In genomic region chrX:131677655-131678628, GRCh38 we compare ENCODE assay signal across 8 cellular contexts.
DNase-seq lines count a peak whose midpoint lies in the region; ATAC-seq and TF ChIP-seq lines count a peak whose summit lies in the region.

No MANE protein-coding gene starts in this region.

- no peaks in the 10 kb centered on the region for H3K36me3 Mint-ChIP-seq in activated CD8-positive, alpha-beta T cell treated with anti-CD3 and anti-CD28 coated beads for 36 hours (ENCODE audit: low read depth)

- TF ChIP-seq POLR2A in esophagus muscularis mucosa (IDR thresholded peaks at IDR 0.05; ENCODE audit: low read depth): no peak

- H3K79me2 ChIP-seq in parathyroid adenoma: no peaks in the 10 kb centered on the region

- TF ChIP-seq CTCF in cardiac muscle cell (IDR thresholded peaks at IDR 0.05; ENCODE audit: low read depth, low read length) (peak; percentile 64), esophagus muscularis mucosa (IDR thresholded peaks at IDR 0.05) (peak; percentile 41 to 51 (median 46)), parathyroid adenoma (IDR thresholded peaks at IDR 0.05) (peak; percentile 16)
- TF ChIP-seq CTCF in activated CD8-positive, alpha-beta T cell treated with anti-CD3 and anti-CD28 coated beads for 36 hours (IDR thresholded peaks at IDR 0.05): no peak

- H3K4me3 Mint-ChIP-seq in activated CD8-positive, alpha-beta T cell treated with anti-CD3 and anti-CD28 coated beads for 36 hours: no peak overlapping the region

- H3K4me3 ChIP-seq in cardiac muscle cell (no peak overlapping the region), esophagus muscularis mucosa (no peak overlapping the region), parathyroid adenoma (ENCODE audit: low read depth, low read length) (no peak overlapping the region)

- POLR2A ChIA-PET in activated CD8-positive, alpha-beta T cell treated with anti-CD3 and anti-CD28 coated beads for 36 hours (lab: Charles Lee): no interaction called here

- H3K36me3 ChIP-seq in cardiac muscle cell (no peaks in the 10 kb centered on the region), esophagus muscularis mucosa (no peaks in the 10 kb centered on the region), parathyroid adenoma (ENCODE audit: control insufficient read depth, insufficient read depth, low read length) (no peaks in the 10 kb centered on the region)

- CTCF ChIA-PET in activated CD8-positive, alpha-beta T cell treated with anti-CD3 and anti-CD28 coated beads for 36 hours (lab: Charles Lee): interaction anchor here (1.0 to 2.1 kb wide), 4 partner anchors 11 to 701 kb away, joined by 3 to 9 read pairs (median 3); no protein-coding TSS in a partner anchor

- no peaks in the 10 kb centered on the region for H3K4me1 Mint-ChIP-seq in activated CD8-positive, alpha-beta T cell treated with anti-CD3 and anti-CD28 coated beads for 36 hours (ENCODE audit: low read depth)

- no peak for TF ChIP-seq EP300 in esophagus muscularis mucosa (IDR thresholded peaks at IDR 0.05)

- H3K9me3 ChIP-seq in cardiac muscle cell (ENCODE audit: low read depth): no peaks in the 10 kb centered on the region
- H3K9me3 ChIP-seq in esophagus muscularis mucosa: no peaks in the 10 kb centered on the region
- no peaks in the 10 kb centered on the region for H3K9me3 ChIP-seq in parathyroid adenoma (ENCODE audit: control insufficient read depth, low read length)

- H3K27me3 ChIP-seq in cardiac muscle cell: no peaks in the 10 kb centered on the region
- H3K27me3 ChIP-seq in esophagus muscularis mucosa: no peaks in the 10 kb centered on the region
- H3K27me3 ChIP-seq in parathyroid adenoma (ENCODE audit: control insufficient read depth, insufficient read depth, low read length): no peaks in the 10 kb centered on the region

- WGBS in esophagus muscularis mucosa: 40% methylated on average over 20 of the region's 20 CpGs

- no peak overlapping the region for H3K4me2 ChIP-seq in parathyroid adenoma (ENCODE audit: low read length)

- no peak overlapping the region for H3K27ac Mint-ChIP-seq in activated CD8-positive, alpha-beta T cell treated with anti-CD3 and anti-CD28 coated beads for 36 hours

- intact Hi-C loops in Right ventricle myocardium superior (cut with DNase I): no loop called here
- intact Hi-C loops in activated CD8-positive, alpha-beta T cell treated with anti-CD3 and anti-CD28 coated beads for 36 hours (cut with micrococcal nuclease): no loop called here
- intact Hi-C loops in esophagus muscularis mucosa (cut with DNase I): no loop called here

- H3K27me3 Mint-ChIP-seq in activated CD8-positive, alpha-beta T cell treated with anti-CD3 and anti-CD28 coated beads for 36 hours: no peaks in the 10 kb centered on the region

- H3K4me1 ChIP-seq in cardiac muscle cell (ENCODE audit: low read depth) (no peaks in the 10 kb centered on the region), esophagus muscularis mucosa (peaks cover 0 to 3% (median 0%) of the 10 kb centered on the region in 4 donors), parathyroid adenoma (no peaks in the 10 kb centered on the region)

- no peaks in the 10 kb centered on the region for H3K9me3 Mint-ChIP-seq in activated CD8-positive, alpha-beta T cell treated with anti-CD3 and anti-CD28 coated beads for 36 hours

- DNase-seq in cardiac muscle cell (ENCODE audit: low read depth in 1 of 2, low spot score in 1 of 2) (peak; percentile 23 to 68), Right ventricle myocardium superior (no peak), HCEC 1CT (peak; percentile 4), NCI-H2107 (lab: John Stamatoyannopoulos, UW) (peak; percentile 21), esophagus muscularis mucosa (ENCODE audit: extremely low spot score) (no peak), dedifferentiated amniotic fluid mesenchymal stem cell (ENCODE audit: extremely low spot score) (no peak)
- peak; percentile 54 for DNase-seq in activated CD8-positive, alpha-beta T cell treated with anti-CD3 and anti-CD28 coated beads for 36 hours

- H3K9ac ChIP-seq in parathyroid adenoma: no peak overlapping the region

- no peak overlapping the region for H2AFZ ChIP-seq in parathyroid adenoma

- no peak overlapping the region for H3K27ac ChIP-seq in cardiac muscle cell
- no peak overlapping the region for H3K27ac ChIP-seq in esophagus muscularis mucosa (replicated peaks in 1 of 4)
- no peak overlapping the region for H3K27ac ChIP-seq in parathyroid adenoma

- ATAC-seq in Right ventricle myocardium superior (ENCODE audit: poor library complexity): no peak
- peak; percentile 74 for ATAC-seq in activated CD8-positive, alpha-beta T cell treated with anti-CD3 and anti-CD28 coated beads for 36 hours

Comparison
In these comparisons a context has a peak if more than half of its experiments do, and no peak if none do; other contexts are left out.
1. DNase-seq: peak in cardiac muscle cell (2 of 2), HCEC 1CT (single experiment), NCI-H2107 (single experiment) and activated CD8-positive, alpha-beta T cell treated with anti-CD3 and anti-CD28 coated beads for 36 hours (single experiment); none in Right ventricle myocardium superior (single experiment), esophagus muscularis mucosa (single experiment) and dedifferentiated amniotic fluid mesenchymal stem cell (single experiment).